In genomic region chrX:132775230-132775823, GRCh38 we compare ENCODE assay signal across 1 cellular context.
TF ChIP-seq lines count a peak whose summit lies in the region.

No MANE protein-coding gene starts in this region.

TF ChIP-seq in GM23338, 12 proteins besides CTCF, POLR2A, EP300 and RAD21:
- TF ChIP-seq ZNF114 (CRISPR knock-in tag; IDR thresholded peaks at IDR 0.05) (no peak), EZH2phosphoT487 (IDR thresholded peaks at IDR 0.05; ENCODE audit: unreplicated experiment) (no peak), POLR2AphosphoS5 (IDR thresholded peaks at IDR 0.05; ENCODE audit: low read depth) (no peak)
- TF ChIP-seq, protein P1, sequence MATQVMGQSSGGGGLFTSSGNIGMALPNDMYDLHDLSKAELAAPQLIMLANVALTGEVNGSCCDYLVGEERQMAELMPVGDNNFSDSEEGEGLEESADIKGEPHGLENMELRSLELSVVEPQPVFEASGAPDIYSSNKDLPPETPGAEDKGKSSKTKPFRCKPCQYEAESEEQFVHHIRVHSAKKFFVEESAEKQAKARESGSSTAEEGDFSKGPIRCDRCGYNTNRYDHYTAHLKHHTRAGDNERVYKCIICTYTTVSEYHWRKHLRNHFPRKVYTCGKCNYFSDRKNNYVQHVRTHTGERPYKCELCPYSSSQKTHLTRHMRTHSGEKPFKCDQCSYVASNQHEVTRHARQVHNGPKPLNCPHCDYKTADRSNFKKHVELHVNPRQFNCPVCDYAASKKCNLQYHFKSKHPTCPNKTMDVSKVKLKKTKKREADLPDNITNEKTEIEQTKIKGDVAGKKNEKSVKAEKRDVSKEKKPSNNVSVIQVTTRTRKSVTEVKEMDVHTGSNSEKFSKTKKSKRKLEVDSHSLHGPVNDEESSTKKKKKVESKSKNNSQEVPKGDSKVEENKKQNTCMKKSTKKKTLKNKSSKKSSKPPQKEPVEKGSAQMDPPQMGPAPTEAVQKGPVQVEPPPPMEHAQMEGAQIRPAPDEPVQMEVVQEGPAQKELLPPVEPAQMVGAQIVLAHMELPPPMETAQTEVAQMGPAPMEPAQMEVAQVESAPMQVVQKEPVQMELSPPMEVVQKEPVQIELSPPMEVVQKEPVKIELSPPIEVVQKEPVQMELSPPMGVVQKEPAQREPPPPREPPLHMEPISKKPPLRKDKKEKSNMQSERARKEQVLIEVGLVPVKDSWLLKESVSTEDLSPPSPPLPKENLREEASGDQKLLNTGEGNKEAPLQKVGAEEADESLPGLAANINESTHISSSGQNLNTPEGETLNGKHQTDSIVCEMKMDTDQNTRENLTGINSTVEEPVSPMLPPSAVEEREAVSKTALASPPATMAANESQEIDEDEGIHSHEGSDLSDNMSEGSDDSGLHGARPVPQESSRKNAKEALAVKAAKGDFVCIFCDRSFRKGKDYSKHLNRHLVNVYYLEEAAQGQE (IDR thresholded peaks at IDR 0.05; ENCODE audit: unreplicated experiment), result no peak
- TF ChIP-seq, protein P2, sequence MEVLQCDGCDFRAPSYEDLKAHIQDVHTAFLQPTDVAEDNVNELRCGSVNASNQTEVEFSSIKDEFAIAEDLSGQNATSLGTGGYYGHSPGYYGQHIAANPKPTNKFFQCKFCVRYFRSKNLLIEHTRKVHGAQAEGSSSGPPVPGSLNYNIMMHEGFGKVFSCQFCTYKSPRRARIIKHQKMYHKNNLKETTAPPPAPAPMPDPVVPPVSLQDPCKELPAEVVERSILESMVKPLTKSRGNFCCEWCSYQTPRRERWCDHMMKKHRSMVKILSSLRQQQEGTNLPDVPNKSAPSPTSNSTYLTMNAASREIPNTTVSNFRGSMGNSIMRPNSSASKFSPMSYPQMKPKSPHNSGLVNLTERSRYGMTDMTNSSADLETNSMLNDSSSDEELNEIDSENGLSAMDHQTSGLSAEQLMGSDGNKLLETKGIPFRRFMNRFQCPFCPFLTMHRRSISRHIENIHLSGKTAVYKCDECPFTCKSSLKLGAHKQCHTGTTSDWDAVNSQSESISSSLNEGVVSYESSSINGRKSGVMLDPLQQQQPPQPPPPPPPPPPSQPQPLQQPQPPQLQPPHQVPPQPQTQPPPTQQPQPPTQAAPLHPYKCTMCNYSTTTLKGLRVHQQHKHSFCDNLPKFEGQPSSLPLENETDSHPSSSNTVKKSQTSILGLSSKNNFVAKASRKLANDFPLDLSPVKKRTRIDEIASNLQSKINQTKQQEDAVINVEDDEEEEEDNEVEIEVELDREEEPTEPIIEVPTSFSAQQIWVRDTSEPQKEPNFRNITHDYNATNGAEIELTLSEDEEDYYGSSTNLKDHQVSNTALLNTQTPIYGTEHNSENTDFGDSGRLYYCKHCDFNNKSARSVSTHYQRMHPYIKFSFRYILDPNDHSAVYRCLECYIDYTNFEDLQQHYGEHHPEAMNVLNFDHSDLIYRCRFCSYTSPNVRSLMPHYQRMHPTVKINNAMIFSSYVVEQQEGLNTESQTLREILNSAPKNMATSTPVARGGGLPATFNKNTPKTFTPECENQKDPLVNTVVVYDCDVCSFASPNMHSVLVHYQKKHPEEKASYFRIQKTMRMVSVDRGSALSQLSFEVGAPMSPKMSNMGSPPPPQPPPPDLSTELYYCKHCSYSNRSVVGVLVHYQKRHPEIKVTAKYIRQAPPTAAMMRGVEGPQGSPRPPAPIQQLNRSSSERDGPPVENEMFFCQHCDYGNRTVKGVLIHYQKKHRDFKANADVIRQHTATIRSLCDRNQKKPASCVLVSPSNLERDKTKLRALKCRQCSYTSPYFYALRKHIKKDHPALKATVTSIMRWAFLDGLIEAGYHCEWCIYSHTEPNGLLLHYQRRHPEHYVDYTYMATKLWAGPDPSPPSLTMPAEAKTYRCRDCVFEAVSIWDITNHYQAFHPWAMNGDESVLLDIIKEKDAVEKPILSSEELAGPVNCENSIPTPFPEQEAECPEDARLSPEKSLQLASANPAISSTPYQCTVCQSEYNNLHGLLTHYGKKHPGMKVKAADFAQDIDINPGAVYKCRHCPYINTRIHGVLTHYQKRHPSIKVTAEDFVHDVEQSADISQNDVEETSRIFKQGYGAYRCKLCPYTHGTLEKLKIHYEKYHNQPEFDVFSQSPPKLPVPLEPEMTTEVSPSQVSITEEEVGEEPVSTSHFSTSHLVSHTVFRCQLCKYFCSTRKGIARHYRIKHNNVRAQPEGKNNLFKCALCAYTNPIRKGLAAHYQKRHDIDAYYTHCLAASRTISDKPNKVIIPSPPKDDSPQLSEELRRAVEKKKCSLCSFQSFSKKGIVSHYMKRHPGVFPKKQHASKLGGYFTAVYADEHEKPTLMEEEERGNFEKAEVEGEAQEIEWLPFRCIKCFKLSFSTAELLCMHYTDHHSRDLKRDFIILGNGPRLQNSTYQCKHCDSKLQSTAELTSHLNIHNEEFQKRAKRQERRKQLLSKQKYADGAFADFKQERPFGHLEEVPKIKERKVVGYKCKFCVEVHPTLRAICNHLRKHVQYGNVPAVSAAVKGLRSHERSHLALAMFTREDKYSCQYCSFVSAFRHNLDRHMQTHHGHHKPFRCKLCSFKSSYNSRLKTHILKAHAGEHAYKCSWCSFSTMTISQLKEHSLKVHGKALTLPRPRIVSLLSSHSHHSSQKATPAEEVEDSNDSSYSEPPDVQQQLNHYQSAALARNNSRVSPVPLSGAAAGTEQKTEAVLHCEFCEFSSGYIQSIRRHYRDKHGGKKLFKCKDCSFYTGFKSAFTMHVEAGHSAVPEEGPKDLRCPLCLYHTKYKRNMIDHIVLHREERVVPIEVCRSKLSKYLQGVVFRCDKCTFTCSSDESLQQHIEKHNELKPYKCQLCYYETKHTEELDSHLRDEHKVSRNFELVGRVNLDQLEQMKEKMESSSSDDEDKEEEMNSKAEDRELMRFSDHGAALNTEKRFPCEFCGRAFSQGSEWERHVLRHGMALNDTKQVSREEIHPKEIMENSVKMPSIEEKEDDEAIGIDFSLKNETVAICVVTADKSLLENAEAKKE (CRISPR knock-in tag; IDR thresholded peaks at IDR 0.05), result no peak
